14 cellular contexts compared by ENCODE assay signal in the genomic region with DNA sequence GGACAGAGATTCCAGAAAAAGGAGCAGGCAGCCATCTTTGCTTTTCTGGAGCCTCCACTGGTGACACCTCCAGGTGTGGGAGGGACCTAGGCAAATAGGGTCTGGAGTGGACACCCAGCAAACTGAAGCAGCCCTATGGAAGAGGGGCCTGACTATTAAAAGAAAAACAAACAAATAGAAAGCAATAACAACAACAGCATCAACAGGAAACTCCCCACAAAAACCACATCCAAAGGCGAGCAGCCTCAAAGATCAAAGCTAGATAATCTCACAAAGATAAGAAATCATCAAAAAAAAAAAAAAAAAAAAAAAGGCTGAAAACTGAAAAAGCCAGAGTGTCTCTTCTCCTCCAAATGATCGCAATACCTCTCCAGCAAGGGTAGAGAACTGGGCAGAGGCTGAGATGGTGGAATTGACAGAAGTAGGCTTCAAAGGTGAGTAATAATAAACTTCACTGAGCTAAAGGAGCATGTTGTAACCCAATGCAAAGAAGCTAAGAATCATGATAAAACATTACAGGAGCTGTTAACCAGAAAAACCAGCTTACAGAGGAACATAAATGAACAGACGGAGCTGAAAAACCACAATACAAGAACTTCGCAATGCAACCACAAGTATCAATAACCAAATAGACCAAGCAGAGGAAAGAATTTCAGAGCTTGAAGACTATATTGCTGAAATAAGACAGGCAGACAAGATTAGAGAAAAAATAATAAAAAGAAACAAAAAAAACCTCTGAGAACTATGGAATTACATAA.
"Had no signal": no experiment of that assay in that cellular context is flagged by ENCODE, and none has a peak within 500 bp of the region (broad histone marks: within the 10 kb centered on the region; RNA-seq: fewer than 3 reads in every experiment).

No MANE protein-coding gene starts in this region.

- H3K27me3 Mint-ChIP-seq: type B pancreatic cell had no signal

- H3K4me1 ChIP-seq: adrenal gland, colonic mucosa, suprapubic skin had no signal

- ATAC-seq: left ventricle myocardium superior had no signal

- H3K4me3 Mint-ChIP-seq: activated CD4-positive, alpha-beta memory T cell treated with anti-CD3 and anti-CD28 coated beads, Interleukin-2, amount 10 ng/mL, durations not matched to agents 7 days and 5 days; nephron; type B pancreatic cell had no signal

- DNase-seq: activated CD4-positive, alpha-beta memory T cell treated with anti-CD3 and anti-CD28 coated beads, Interleukin-2, amount 10 ng/mL, durations not matched to agents 7 days and 5 days; activated naive CD4-positive, alpha-beta T cell; adrenal gland; colonic mucosa; foreskin fibroblast; kidney glomerular epithelial cell; left ventricle myocardium superior; mesenchymal stem cell; nucleus accumbens; stimulated activated CD4-positive, alpha-beta T cell treated with anti-CD3 and anti-CD28 coated beads, Interleukin-2, amount 100 ng/mL, for 48 hours had no signal

- H3K27me3 ChIP-seq: adrenal gland, cardiac muscle cell, colonic mucosa, suprapubic skin had no signal

- H3K36me3 ChIP-seq: adrenal gland, cardiac muscle cell, colonic mucosa, suprapubic skin had no signal

- H3K9me3 ChIP-seq: adrenal gland, colonic mucosa had no signal

- H3K4me1 Mint-ChIP-seq: nephron had no signal

- H3K4me3 ChIP-seq: adrenal gland, cardiac muscle cell, colonic mucosa, suprapubic skin had no signal

- H3K27ac Mint-ChIP-seq: activated CD4-positive, alpha-beta memory T cell treated with anti-CD3 and anti-CD28 coated beads, Interleukin-2, amount 10 ng/mL, durations not matched to agents 7 days and 5 days; nephron; type B pancreatic cell had no signal

- H3K27ac ChIP-seq: adrenal gland, cardiac muscle cell, colonic mucosa, suprapubic skin had no signal
